In genomic region chr12:66960704-66961690, GRCh38 we compare ENCODE assay signal across 16 cellular contexts.
DNase-seq lines count a peak whose midpoint lies in the region; ATAC-seq and TF ChIP-seq lines count a peak whose summit lies in the region.
"Had no signal": no experiment of that assay in that cellular context is flagged by ENCODE, and none has a peak within 500 bp of the region (broad histone marks: within the 10 kb centered on the region; RNA-seq: fewer than 3 reads in every experiment).

No MANE protein-coding gene starts in this region.

- H3K9me3 ChIP-seq in hepatocyte (ENCODE audit: low read depth) (no peaks in the 10 kb centered on the region), smooth muscle cell (replicated peaks; ENCODE audit: low read depth) (no peaks in the 10 kb centered on the region)
- H3K9me3 ChIP-seq: heart right ventricle, SJSA1 had no signal

- H3K4me2 ChIP-seq in hepatocyte (no peak overlapping the region), smooth muscle cell (peak overlapping the region; percentile 31)

- TF ChIP-seq CTCF in hepatocyte (IDR thresholded peaks at IDR 0.05; ENCODE audit: poor library complexity) = no peak
- TF ChIP-seq CTCF in smooth muscle cell (IDR thresholded peaks at IDR 0.05; ENCODE audit: borderline replicate concordance, insufficient read depth, poor library complexity, severe bottlenecking) = no peak

- no peaks in the 10 kb centered on the region for H3K9me2 ChIP-seq in hepatocyte (replicated peaks; ENCODE audit: insufficient read depth)

- H3K4me1 ChIP-seq in hepatocyte (ENCODE audit: insufficient read depth) (no peaks in the 10 kb centered on the region), smooth muscle cell (ENCODE audit: low read depth) (peaks cover 5% of the 10 kb centered on the region)
- H3K4me1 ChIP-seq: heart right ventricle, SJSA1 had no signal

- WGBS in hepatocyte (ENCODE audit: low lambda C conversion rate, missing lambda C conversion rate) = 62% methylated on average over 6 of the region's 6 CpGs
- WGBS in smooth muscle cell (ENCODE audit: low lambda C conversion rate) = 31% methylated on average over 6 of the region's 6 CpGs

- H3K36me3 ChIP-seq in hepatocyte (replicated peaks; ENCODE audit: insufficient read depth, low read depth) (no peaks in the 10 kb centered on the region), smooth muscle cell (ENCODE audit: low read depth) (no peaks in the 10 kb centered on the region)
- H3K36me3 ChIP-seq: heart right ventricle, SJSA1 had no signal

- H4K20me1 ChIP-seq in hepatocyte (ENCODE audit: insufficient read depth, poor library complexity, severe bottlenecking) (no peaks in the 10 kb centered on the region), smooth muscle cell (ENCODE audit: low read depth) (no peaks in the 10 kb centered on the region)

- DNase-seq in HT-29 (ENCODE audit: low spot score) = peak; percentile 56
- peak; percentile 11 for DNase-seq in astrocyte of the hippocampus (ENCODE audit: low read depth, low spot score)
- DNase-seq in hepatocyte (ENCODE audit: low spot score) = peak; percentile 19
- no peak for DNase-seq in smooth muscle cell (lab: John Stamatoyannopoulos, UW; ENCODE audit: unreplicated experiment)
- DNase-seq: activated CD4-positive, CD25-positive, alpha-beta regulatory T cell treated with anti-CD3 and anti-CD28 coated beads, Interleukin-2, amount 50 U/mL, for 72 hours; central memory CD4-positive, alpha-beta T cell; heart right ventricle; islet precursor cell; NCI-H2029; NCI-H510A had no signal

- H3K27me3 ChIP-seq in hepatocyte (no peaks in the 10 kb centered on the region), smooth muscle cell (ENCODE audit: low read depth) (no peaks in the 10 kb centered on the region)
- H3K27me3 ChIP-seq: SJSA1 had no signal

- ATAC-seq in HG03097 (IDR thresholded peaks at IDR 0.05; ENCODE audit: low FRiP score, unreplicated experiment) (no peak), HG02571 (IDR thresholded peaks at IDR 0.05; ENCODE audit: unreplicated experiment) (no peak), HG03135 (IDR thresholded peaks at IDR 0.05; ENCODE audit: unreplicated experiment) (no peak)
- ATAC-seq: activated T-helper 17 cell treated with anti-CD3 and anti-CD28 coated beads, Interleukin-2, amount 50 U/mL, for 72 hours; heart right ventricle; natural killer cell treated with Interleukin-12 subunit alpha and Interleukin-12 subunit beta and Interleukin-15 and Interleukin-18, amount 100 ng/mL, for 72 hours had no signal

- H3K79me2 ChIP-seq in hepatocyte (no peaks in the 10 kb centered on the region), smooth muscle cell (ENCODE audit: low read depth) (no peaks in the 10 kb centered on the region)

- H2AFZ ChIP-seq in hepatocyte = no peak overlapping the region
- H2AFZ ChIP-seq in smooth muscle cell (ENCODE audit: low read depth) = peak overlapping the region; percentile 28

- no peak overlapping the region for H3K4me3 ChIP-seq in hepatocyte
- H3K4me3 ChIP-seq in smooth muscle cell = no peak overlapping the region
- H3K4me3 ChIP-seq: heart right ventricle, SJSA1 had no signal

- H3K9ac ChIP-seq in smooth muscle cell (ENCODE audit: low read depth) = no peak overlapping the region

- H3K27ac ChIP-seq in hepatocyte = peak overlapping the region; percentile 1
- H3K27ac ChIP-seq in smooth muscle cell (ENCODE audit: low read depth) = peak overlapping the region; percentile 56
- H3K27ac ChIP-seq: heart right ventricle, SJSA1 had no signal

- H3F3A ChIP-seq in smooth muscle cell (ENCODE audit: low read depth) = peaks cover 5% of the 10 kb centered on the region
